1 cellular context compared by ENCODE assay signal in genomic region chrX:13688384-13688771, GRCh38.
TF ChIP-seq lines count a peak whose summit lies in the region.

No MANE protein-coding gene starts in this region.

TF ChIP-seq in HepG2, 621 proteins besides CTCF, POLR2A, EP300 and RAD21:
- TF ChIP-seq ZNF619 (CRISPR knock-in tag; IDR thresholded peaks at IDR 0.05), result no peak
- no peak for TF ChIP-seq ZNF274 (CRISPR knock-in tag; IDR thresholded peaks at IDR 0.05)
- TF ChIP-seq FOXO1 (CRISPR knock-in tag; IDR thresholded peaks at IDR 0.05), result no peak
- TF ChIP-seq ZNF501 (CRISPR knock-in tag; IDR thresholded peaks at IDR 0.05), result no peak
- no peak for TF ChIP-seq E2F5 (CRISPR knock-in tag; conservative IDR thresholded peaks at IDR 0.05)
- no peak for TF ChIP-seq PATZ1 (CRISPR knock-in tag; IDR thresholded peaks at IDR 0.05)
- no peak for TF ChIP-seq RXRB (CRISPR knock-in tag; IDR thresholded peaks at IDR 0.05; ENCODE audit: borderline replicate concordance)
- no peak for TF ChIP-seq RAD51 (IDR thresholded peaks at IDR 0.05; ENCODE audit: borderline replicate concordance)
